28 cellular contexts compared by ENCODE assay signal in the genomic region with DNA sequence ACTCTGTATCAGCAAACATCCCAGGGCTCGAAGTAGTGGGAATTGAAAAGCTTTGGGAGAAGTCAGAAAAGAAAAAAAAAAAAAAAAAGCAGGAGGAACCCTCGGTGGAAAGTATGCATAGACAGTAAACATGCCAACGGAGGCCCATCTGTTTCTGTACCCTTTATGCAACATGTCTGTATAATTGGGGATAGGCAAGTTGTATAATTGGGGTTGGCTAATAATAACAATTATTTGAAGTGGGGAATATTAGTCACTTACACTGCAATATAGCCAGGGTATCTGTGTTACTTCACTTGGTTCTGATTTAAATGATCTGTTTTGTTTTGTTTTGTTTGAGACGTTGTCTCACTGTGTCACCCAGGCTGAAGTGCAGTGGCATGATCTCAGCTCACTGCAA. TPM values are rescaled to one million over a fixed set of nuclear protein-coding genes. Genes with fewer than 3 reads are reported as not detected.
"Had no signal": no experiment of that assay in that cellular context is flagged by ENCODE, and none has a peak within 500 bp of the region (broad histone marks: within the 10 kb centered on the region; RNA-seq: fewer than 3 reads in every experiment).

No MANE protein-coding gene starts in this region.

- H3K9me3 ChIP-seq: suprapubic skin, testis, thoracic aorta, thyroid gland, tibial artery, transverse colon, upper lobe of left lung, upper lobe of right lung, uterus, vagina had no signal

- DNase-seq: stimulated activated CD4-positive, alpha-beta T cell treated with anti-CD3 and anti-CD28 coated beads, Interleukin-2, amount 100 ng/mL, for 48 hours; stimulated activated CD4-positive, alpha-beta T cell treated with anti-CD3 and anti-CD28 coated beads, Interleukin-4, amount 100 ng/mL, for 1 hour; stimulated activated CD4-positive, alpha-beta T cell treated with anti-CD3 and anti-CD28 coated beads, Interleukin-4, amount 100 ng/mL, for 24 hours; stimulated activated CD4-positive, alpha-beta T cell treated with anti-CD3 and anti-CD28 coated beads, Interleukin-4, amount 100 ng/mL, for 4 hours; stimulated activated CD8-positive, alpha-beta memory T cell treated with anti-CD3 and anti-CD28 coated beads, Interleukin-4, amount 100 ng/mL, for 48 hours; stimulated activated naive B cell treated with anti-CD40 and anti-IgM and Interleukin-4, amounts not matched to agents 10 μg/mL and 1 μg/mL and 100 μg/mL, for 72 hours; stimulated activated naive CD4-positive, alpha-beta T cell; stimulated activated naive CD4-positive, alpha-beta T cell treated with Interleukin-2 at 50 U/mL for 16 hours; stimulated activated naive CD8-positive, alpha-beta T cell treated with anti-CD3 and anti-CD28 coated beads, Interleukin-15, amount 100 ng/mL, for 72 hours; stimulated activated naive CD8-positive, alpha-beta T cell treated with anti-CD3 and anti-CD28 coated beads, Interleukin-15, Interleukin-2, amounts not matched to agents 100 U/mL and 50 U/mL, for 24 hours; stomach; substantia nigra; testis; thyroid gland; tibial artery; transverse colon; trophoblast cell; upper lobe of left lung; upper lobe of right lung; uterus had no signal

- H3K36me3 ChIP-seq: stomach, suprapubic skin, thoracic aorta, thyroid gland, tibial artery, tibial nerve, transverse colon, upper lobe of left lung, upper lobe of right lung, uterus, vagina had no signal

- H3K4me1 ChIP-seq: stomach, suprapubic skin, testis, thyroid gland, tibial artery, tibial nerve, transverse colon, upper lobe of left lung, upper lobe of right lung, uterus, vagina had no signal

- H3K4me3 ChIP-seq: stomach, suprapubic skin, testis, thoracic aorta, thyroid gland, tibial artery, tibial nerve, transverse colon, upper lobe of left lung, upper lobe of right lung, uterus, vagina had no signal

- H3K27me3 ChIP-seq: testis, thyroid gland, vagina had no signal

- H3K27ac ChIP-seq: stomach, suprapubic skin, testis, thoracic aorta, thyroid gland, tibial artery, tibial nerve, transverse colon, upper lobe of left lung, upper lobe of right lung, uterus, vagina had no signal

RNA-seq across cellular contexts. Expression of a gene that starts 12.1 kb away (rescaled TPM):
- total RNA-seq: stomach, subcutaneous adipose tissue, thoracic aorta, thyroid gland, transverse colon, upper lobe of left lung, upper lobe of right lung, ureter, uterus, vagina had no signal
- polyA plus RNA-seq: urinary bladder had no signal

RNA-seq across cellular contexts. Expression of a gene that starts 30.0 kb away (rescaled TPM):
- total RNA-seq: stomach, subcutaneous adipose tissue, suprapubic skin, temporal lobe, testis, thoracic aorta, tibial nerve, transverse colon, ureter, urinary bladder, uterus, vagina had no signal
